Comparison of ENCODE assay signal across 18 cellular contexts in genomic region chr2:70474266-70474848, GRCh38.
"Had no signal": no experiment of that assay in that cellular context is flagged by ENCODE, and none has a peak within 500 bp of the region (broad histone marks: within the 10 kb centered on the region; RNA-seq: fewer than 3 reads in every experiment).

No MANE protein-coding gene starts in this region.

- H3K4me1 Mint-ChIP-seq: activated CD8-positive, alpha-beta memory T cell treated with anti-CD3 and anti-CD28 coated beads, Interleukin-2, amount 10 ng/mL, durations not matched to agents 7 days and 5 days had no signal

- H3K36me3 ChIP-seq: adrenal gland, heart left ventricle had no signal

- H2AFZ ChIP-seq: parathyroid adenoma had no signal

- H3K9ac ChIP-seq: parathyroid adenoma had no signal

- DNase-seq: activated CD4-positive, alpha-beta memory T cell treated with anti-CD3 and anti-CD28 coated beads for 36 hours; activated CD8-positive, alpha-beta memory T cell treated with anti-CD3 and anti-CD28 coated beads, Interleukin-2, amount 10 ng/mL, durations not matched to agents 7 days and 5 days; activated naive CD4-positive, alpha-beta T cell treated with anti-CD3 and anti-CD28 coated beads, Interleukin-2, amount 10 ng/mL, durations not matched to agents 7 days and 5 days; activated T-cell treated with anti-CD3 and anti-CD28 coated beads, Interleukin-2, amount 50 U/mL, for 1 hour; caudate nucleus; foreskin melanocyte; heart left ventricle; left colon; stimulated activated CD4-positive, alpha-beta T cell treated with anti-CD3 and anti-CD28 coated beads, Interleukin-2, amount 100 ng/mL, for 48 hours; T-cell; T1000 had no signal

- FAIRE-seq: colon, islet of Langerhans had no signal

- H3K36me3 Mint-ChIP-seq: activated CD4-positive, alpha-beta memory T cell treated with anti-CD3 and anti-CD28 coated beads for 36 hours; activated CD8-positive, alpha-beta memory T cell treated with anti-CD3 and anti-CD28 coated beads, Interleukin-2, amount 10 ng/mL, durations not matched to agents 7 days and 5 days; activated naive CD4-positive, alpha-beta T cell treated with anti-CD3 and anti-CD28 coated beads, Interleukin-2, amount 10 ng/mL, durations not matched to agents 7 days and 5 days; stimulated activated memory B cell treated with anti-CD40 and anti-IgM and Interleukin-4, amounts not matched to agents 10 μg/mL and 1 μg/mL and 100 μg/mL, for 72 hours; T-cell had no signal

- H3K9me3 Mint-ChIP-seq: activated CD4-positive, alpha-beta memory T cell treated with anti-CD3 and anti-CD28 coated beads for 36 hours; activated naive CD4-positive, alpha-beta T cell treated with anti-CD3 and anti-CD28 coated beads, Interleukin-2, amount 10 ng/mL, durations not matched to agents 7 days and 5 days; stimulated activated memory B cell treated with anti-CD40 and anti-IgM and Interleukin-4, amounts not matched to agents 10 μg/mL and 1 μg/mL and 100 μg/mL, for 72 hours; T-cell had no signal

- H3K27me3 Mint-ChIP-seq: activated CD4-positive, alpha-beta memory T cell treated with anti-CD3 and anti-CD28 coated beads for 36 hours; T-cell had no signal

- H3K4me3 Mint-ChIP-seq: activated CD4-positive, alpha-beta memory T cell treated with anti-CD3 and anti-CD28 coated beads for 36 hours; activated CD8-positive, alpha-beta memory T cell treated with anti-CD3 and anti-CD28 coated beads, Interleukin-2, amount 10 ng/mL, durations not matched to agents 7 days and 5 days; activated naive CD4-positive, alpha-beta T cell treated with anti-CD3 and anti-CD28 coated beads, Interleukin-2, amount 10 ng/mL, durations not matched to agents 7 days and 5 days; stimulated activated memory B cell treated with anti-CD40 and anti-IgM and Interleukin-4, amounts not matched to agents 10 μg/mL and 1 μg/mL and 100 μg/mL, for 72 hours had no signal

- H3K79me2 ChIP-seq: parathyroid adenoma had no signal

- H3K9me3 ChIP-seq: adrenal gland, heart left ventricle had no signal

- H3K27ac ChIP-seq: adrenal gland, parathyroid adenoma, VCaP had no signal

- H3K27ac Mint-ChIP-seq: activated CD4-positive, alpha-beta memory T cell treated with anti-CD3 and anti-CD28 coated beads for 36 hours; activated CD8-positive, alpha-beta memory T cell treated with anti-CD3 and anti-CD28 coated beads, Interleukin-2, amount 10 ng/mL, durations not matched to agents 7 days and 5 days; activated naive CD4-positive, alpha-beta T cell treated with anti-CD3 and anti-CD28 coated beads, Interleukin-2, amount 10 ng/mL, durations not matched to agents 7 days and 5 days had no signal

- H3K4me1 ChIP-seq: adrenal gland had no signal

- H3K4me3 ChIP-seq: adrenal gland, heart left ventricle, lung had no signal

- ATAC-seq: activated CD8-positive, alpha-beta memory T cell treated with anti-CD3 and anti-CD28 coated beads, Interleukin-2, amount 10 ng/mL, durations not matched to agents 7 days and 5 days; left colon had no signal
